In the genomic region with DNA sequence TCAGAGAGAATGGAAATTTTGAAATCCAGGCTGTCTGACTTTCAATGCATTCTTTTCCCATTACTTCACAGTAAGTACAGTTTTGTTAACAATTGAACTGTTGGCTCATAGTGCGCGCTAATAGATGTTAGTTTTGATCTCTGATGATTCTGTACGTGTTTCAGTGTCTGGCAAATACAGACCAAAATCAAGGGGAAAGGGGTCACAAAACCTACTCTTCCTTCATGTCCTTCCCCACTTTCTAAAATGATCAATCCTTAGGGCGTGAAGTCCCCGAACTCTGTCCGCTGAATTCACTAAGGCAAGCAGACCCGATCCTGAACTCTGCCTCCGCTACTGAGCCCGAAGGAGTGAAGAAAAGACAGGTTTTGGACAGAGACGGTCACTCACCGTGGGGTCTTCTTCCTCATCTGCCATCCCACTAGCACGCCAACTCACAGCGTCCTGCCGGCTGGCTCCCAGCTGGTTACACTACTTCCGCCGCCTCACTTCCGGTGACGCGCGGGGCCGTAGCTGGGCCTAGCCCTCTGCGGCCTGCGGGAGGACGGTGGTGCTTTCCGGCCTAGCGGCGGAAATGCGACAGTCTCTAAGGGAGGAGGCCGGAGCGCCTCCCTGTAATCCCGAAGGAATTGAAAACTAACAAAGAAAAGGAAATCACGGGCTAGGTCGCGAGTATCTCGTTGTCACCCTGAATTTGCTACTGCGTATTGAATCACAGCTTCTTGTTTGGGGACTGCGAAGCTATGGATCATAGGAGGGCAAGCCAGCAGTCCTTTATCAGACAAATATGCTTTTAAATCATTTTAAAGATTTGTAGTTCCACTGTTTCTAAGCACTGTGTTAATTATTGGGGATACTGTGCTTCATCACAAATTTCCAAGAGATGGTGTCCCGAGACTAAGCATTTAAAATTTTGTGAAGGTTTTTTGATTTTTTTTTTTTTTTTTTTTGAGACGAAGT, we compare ENCODE assay signal across 1 cellular context.
A peak's percentile ranks its signal among the peaks of the same experiment; 100 is the strongest.
TF ChIP-seq lines count a peak whose summit lies in the region.

A gene with protein sequence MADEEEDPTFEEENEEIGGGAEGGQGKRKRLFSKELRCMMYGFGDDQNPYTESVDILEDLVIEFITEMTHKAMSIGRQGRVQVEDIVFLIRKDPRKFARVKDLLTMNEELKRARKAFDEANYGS (minus strand): TSS at position 473 of the 960 bp plus-strand sequence. CDS start 56 bp downstream, at position 417.

TF ChIP-seq in HepG2, 621 proteins besides CTCF, POLR2A, EP300 and RAD21 (continued from another document and continues in another):
- TF ChIP-seq MIER2 (CRISPR knock-in tag; IDR thresholded peaks at IDR 0.05) (peak; percentile 52; the same call in 1 of the 2 replicates), NFE2L1 (CRISPR knock-in tag; IDR thresholded peaks at IDR 0.05; ENCODE audit: borderline replicate concordance) (no peak), KLF9 (CRISPR knock-in tag; IDR thresholded peaks at IDR 0.05; ENCODE audit: low read depth) (no peak; the same call in 1 of the 2 replicates), NFIC (IDR thresholded peaks at IDR 0.05; ENCODE audit: low read length) (no peak), ZNF326 (CRISPR knock-in tag; IDR thresholded peaks at IDR 0.05; ENCODE audit: borderline replicate concordance) (no peak), GATAD1 (CRISPR knock-in tag; IDR thresholded peaks at IDR 0.05) (peak; percentile 96), ATF1 (CRISPR knock-in tag; IDR thresholded peaks at IDR 0.05) (peak; percentile 86), ZNF234 (CRISPR knock-in tag; conservative IDR thresholded peaks at IDR 0.05) (no peak), SRY (CRISPR knock-in tag; IDR thresholded peaks at IDR 0.05) (no peak; the same call in 1 of the 2 replicates), SMARCC2 (IDR thresholded peaks at IDR 0.05) (no peak), TEAD2 (CRISPR knock-in tag; IDR thresholded peaks at IDR 0.05) (no peak), POLR2AphosphoS5 (IDR thresholded peaks at IDR 0.05; ENCODE audit: low read depth, low read length) (peak; percentile 87), CEBPG (CRISPR knock-in tag; IDR thresholded peaks at IDR 0.05) (peak; percentile 44; the same call in 1 of the 2 replicates), ZNF720 (CRISPR knock-in tag; IDR thresholded peaks at IDR 0.05) (no peak), ZNF768 (CRISPR knock-in tag; IDR thresholded peaks at IDR 0.05) (peak; percentile 58; the same call in 1 of the 2 replicates), ZBTB42 (CRISPR knock-in tag; IDR thresholded peaks at IDR 0.05) (no peak), ZSCAN9 (CRISPR knock-in tag; IDR thresholded peaks at IDR 0.05; ENCODE audit: borderline replicate concordance) (peak; percentile 90), NR2C2 (CRISPR knock-in tag; IDR thresholded peaks at IDR 0.05; ENCODE audit: borderline replicate concordance) (peak; percentile 76)
- TF ChIP-seq, protein P1, sequence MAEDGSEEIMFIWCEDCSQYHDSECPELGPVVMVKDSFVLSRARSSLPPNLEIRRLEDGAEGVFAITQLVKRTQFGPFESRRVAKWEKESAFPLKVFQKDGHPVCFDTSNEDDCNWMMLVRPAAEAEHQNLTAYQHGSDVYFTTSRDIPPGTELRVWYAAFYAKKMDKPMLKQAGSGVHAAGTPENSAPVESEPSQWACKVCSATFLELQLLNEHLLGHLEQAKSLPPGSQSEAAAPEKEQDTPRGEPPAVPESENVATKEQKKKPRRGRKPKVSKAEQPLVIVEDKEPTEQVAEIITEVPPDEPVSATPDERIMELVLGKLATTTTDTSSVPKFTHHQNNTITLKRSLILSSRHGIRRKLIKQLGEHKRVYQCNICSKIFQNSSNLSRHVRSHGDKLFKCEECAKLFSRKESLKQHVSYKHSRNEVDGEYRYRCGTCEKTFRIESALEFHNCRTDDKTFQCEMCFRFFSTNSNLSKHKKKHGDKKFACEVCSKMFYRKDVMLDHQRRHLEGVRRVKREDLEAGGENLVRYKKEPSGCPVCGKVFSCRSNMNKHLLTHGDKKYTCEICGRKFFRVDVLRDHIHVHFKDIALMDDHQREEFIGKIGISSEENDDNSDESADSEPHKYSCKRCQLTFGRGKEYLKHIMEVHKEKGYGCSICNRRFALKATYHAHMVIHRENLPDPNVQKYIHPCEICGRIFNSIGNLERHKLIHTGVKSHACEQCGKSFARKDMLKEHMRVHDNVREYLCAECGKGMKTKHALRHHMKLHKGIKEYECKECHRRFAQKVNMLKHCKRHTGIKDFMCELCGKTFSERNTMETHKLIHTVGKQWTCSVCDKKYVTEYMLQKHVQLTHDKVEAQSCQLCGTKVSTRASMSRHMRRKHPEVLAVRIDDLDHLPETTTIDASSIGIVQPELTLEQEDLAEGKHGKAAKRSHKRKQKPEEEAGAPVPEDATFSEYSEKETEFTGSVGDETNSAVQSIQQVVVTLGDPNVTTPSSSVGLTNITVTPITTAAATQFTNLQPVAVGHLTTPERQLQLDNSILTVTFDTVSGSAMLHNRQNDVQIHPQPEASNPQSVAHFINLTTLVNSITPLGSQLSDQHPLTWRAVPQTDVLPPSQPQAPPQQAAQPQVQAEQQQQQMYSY (CRISPR knock-in tag; IDR thresholded peaks at IDR 0.05): no peak
- TF ChIP-seq, protein P2, sequence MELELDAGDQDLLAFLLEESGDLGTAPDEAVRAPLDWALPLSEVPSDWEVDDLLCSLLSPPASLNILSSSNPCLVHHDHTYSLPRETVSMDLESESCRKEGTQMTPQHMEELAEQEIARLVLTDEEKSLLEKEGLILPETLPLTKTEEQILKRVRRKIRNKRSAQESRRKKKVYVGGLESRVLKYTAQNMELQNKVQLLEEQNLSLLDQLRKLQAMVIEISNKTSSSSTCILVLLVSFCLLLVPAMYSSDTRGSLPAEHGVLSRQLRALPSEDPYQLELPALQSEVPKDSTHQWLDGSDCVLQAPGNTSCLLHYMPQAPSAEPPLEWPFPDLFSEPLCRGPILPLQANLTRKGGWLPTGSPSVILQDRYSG (CRISPR knock-in tag; IDR thresholded peaks at IDR 0.05): no peak
- TF ChIP-seq, protein P3, sequence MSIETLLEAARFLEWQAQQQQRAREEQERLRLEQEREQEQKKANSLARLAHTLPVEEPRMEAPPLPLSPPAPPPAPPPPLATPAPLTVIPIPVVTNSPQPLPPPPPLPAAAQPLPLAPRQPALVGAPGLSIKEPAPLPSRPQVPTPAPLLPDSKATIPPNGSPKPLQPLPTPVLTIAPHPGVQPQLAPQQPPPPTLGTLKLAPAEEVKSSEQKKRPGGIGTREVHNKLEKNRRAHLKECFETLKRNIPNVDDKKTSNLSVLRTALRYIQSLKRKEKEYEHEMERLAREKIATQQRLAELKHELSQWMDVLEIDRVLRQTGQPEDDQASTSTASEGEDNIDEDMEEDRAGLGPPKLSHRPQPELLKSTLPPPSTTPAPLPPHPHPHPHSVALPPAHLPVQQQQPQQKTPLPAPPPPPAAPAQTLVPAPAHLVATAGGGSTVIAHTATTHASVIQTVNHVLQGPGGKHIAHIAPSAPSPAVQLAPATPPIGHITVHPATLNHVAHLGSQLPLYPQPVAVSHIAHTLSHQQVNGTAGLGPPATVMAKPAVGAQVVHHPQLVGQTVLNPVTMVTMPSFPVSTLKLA (IDR thresholded peaks at IDR 0.05): 0 out of 2 replicates have a peak, but pooled peaks have one; percentile 17
- TF ChIP-seq, protein P4, sequence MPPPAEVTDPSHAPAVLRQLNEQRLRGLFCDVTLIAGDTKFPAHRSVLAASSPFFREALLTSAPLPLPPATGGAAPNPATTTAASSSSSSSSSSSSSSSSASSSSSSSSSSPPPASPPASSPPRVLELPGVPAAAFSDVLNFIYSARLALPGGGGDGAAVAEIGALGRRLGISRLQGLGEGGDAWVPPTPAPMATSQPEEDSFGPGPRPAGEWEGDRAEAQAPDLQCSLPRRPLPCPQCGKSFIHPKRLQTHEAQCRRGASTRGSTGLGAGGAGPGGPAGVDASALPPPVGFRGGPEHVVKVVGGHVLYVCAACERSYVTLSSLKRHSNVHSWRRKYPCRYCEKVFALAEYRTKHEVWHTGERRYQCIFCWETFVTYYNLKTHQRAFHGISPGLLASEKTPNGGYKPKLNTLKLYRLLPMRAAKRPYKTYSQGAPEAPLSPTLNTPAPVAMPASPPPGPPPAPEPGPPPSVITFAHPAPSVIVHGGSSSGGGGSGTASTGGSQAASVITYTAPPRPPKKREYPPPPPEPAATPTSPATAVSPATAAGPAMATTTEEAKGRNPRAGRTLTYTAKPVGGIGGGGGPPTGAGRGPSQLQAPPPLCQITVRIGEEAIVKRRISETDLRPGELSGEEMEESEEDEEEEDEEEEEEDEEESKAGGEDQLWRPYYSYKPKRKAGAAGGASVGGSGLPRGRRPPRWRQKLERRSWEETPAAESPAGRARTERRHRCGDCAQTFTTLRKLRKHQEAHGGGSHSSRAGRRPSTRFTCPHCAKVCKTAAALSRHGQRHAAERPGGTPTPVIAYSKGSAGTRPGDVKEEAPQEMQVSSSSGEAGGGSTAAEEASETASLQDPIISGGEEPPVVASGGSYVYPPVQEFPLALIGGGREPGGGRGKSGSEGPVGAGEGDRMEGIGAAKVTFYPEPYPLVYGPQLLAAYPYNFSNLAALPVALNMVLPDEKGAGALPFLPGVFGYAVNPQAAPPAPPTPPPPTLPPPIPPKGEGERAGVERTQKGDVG (CRISPR knock-in tag; IDR thresholded peaks at IDR 0.05; ENCODE audit: borderline replicate concordance): peak; percentile 35; the same call in 1 of the 2 replicates
- TF ChIP-seq, protein P5, sequence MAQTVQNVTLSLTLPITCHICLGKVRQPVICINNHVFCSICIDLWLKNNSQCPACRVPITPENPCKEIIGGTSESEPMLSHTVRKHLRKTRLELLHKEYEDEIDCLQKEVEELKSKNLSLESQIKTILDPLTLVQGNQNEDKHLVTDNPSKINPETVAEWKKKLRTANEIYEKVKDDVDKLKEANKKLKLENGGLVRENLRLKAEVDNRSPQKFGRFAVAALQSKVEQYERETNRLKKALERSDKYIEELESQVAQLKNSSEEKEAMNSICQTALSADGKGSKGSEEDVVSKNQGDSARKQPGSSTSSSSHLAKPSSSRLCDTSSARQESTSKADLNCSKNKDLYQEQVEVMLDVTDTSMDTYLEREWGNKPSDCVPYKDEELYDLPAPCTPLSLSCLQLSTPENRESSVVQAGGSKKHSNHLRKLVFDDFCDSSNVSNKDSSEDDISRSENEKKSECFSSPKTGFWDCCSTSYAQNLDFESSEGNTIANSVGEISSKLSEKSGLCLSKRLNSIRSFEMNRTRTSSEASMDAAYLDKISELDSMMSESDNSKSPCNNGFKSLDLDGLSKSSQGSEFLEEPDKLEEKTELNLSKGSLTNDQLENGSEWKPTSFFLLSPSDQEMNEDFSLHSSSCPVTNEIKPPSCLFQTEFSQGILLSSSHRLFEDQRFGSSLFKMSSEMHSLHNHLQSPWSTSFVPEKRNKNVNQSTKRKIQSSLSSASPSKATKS (CRISPR knock-in tag; IDR thresholded peaks at IDR 0.05): no peak
- TF ChIP-seq, protein P6, sequence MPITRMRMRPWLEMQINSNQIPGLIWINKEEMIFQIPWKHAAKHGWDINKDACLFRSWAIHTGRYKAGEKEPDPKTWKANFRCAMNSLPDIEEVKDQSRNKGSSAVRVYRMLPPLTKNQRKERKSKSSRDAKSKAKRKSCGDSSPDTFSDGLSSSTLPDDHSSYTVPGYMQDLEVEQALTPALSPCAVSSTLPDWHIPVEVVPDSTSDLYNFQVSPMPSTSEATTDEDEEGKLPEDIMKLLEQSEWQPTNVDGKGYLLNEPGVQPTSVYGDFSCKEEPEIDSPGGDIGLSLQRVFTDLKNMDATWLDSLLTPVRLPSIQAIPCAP (CRISPR knock-in tag; IDR thresholded peaks at IDR 0.05; ENCODE audit: low read depth): no peak
- TF ChIP-seq, protein P7, sequence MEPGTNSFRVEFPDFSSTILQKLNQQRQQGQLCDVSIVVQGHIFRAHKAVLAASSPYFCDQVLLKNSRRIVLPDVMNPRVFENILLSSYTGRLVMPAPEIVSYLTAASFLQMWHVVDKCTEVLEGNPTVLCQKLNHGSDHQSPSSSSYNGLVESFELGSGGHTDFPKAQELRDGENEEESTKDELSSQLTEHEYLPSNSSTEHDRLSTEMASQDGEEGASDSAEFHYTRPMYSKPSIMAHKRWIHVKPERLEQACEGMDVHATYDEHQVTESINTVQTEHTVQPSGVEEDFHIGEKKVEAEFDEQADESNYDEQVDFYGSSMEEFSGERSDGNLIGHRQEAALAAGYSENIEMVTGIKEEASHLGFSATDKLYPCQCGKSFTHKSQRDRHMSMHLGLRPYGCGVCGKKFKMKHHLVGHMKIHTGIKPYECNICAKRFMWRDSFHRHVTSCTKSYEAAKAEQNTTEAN (CRISPR knock-in tag; conservative IDR thresholded peaks at IDR 0.05): no peak
